ENCODE assay signal across 2 cellular contexts in the genomic region with DNA sequence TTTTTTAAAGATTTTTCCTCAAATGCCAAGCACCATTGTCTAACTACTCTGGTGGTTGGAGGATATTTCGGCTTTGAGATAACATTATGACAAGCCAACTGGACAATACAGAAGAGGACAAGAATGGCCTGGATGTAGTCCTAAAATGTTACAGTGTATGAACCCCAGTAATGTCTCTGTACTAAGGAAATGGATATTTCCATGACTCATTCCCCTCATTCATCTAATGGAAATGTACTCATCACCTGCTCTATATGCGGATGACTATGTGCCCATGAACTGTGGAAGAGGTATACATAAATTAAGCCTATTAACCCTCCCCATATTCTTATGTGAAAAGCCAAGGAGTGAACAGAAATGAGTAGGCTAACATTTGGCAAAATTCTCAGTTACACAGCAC.
TF ChIP-seq lines count a peak whose summit lies in the region.

No MANE protein-coding gene starts in this region.

TF ChIP-seq in GM23338, 12 proteins besides CTCF, POLR2A, EP300 and RAD21 (continues in another document):
- no peak for TF ChIP-seq POLR2AphosphoS5 (IDR thresholded peaks at IDR 0.05; ENCODE audit: low read depth)
- no peak for TF ChIP-seq ZNF114 (CRISPR knock-in tag; IDR thresholded peaks at IDR 0.05)
- TF ChIP-seq EZH2 (IDR thresholded peaks at IDR 0.05; ENCODE audit: low read depth, unreplicated experiment): no peak
- TF ChIP-seq, protein P1, sequence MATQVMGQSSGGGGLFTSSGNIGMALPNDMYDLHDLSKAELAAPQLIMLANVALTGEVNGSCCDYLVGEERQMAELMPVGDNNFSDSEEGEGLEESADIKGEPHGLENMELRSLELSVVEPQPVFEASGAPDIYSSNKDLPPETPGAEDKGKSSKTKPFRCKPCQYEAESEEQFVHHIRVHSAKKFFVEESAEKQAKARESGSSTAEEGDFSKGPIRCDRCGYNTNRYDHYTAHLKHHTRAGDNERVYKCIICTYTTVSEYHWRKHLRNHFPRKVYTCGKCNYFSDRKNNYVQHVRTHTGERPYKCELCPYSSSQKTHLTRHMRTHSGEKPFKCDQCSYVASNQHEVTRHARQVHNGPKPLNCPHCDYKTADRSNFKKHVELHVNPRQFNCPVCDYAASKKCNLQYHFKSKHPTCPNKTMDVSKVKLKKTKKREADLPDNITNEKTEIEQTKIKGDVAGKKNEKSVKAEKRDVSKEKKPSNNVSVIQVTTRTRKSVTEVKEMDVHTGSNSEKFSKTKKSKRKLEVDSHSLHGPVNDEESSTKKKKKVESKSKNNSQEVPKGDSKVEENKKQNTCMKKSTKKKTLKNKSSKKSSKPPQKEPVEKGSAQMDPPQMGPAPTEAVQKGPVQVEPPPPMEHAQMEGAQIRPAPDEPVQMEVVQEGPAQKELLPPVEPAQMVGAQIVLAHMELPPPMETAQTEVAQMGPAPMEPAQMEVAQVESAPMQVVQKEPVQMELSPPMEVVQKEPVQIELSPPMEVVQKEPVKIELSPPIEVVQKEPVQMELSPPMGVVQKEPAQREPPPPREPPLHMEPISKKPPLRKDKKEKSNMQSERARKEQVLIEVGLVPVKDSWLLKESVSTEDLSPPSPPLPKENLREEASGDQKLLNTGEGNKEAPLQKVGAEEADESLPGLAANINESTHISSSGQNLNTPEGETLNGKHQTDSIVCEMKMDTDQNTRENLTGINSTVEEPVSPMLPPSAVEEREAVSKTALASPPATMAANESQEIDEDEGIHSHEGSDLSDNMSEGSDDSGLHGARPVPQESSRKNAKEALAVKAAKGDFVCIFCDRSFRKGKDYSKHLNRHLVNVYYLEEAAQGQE (IDR thresholded peaks at IDR 0.05; ENCODE audit: unreplicated experiment): no peak
- TF ChIP-seq, protein P2, sequence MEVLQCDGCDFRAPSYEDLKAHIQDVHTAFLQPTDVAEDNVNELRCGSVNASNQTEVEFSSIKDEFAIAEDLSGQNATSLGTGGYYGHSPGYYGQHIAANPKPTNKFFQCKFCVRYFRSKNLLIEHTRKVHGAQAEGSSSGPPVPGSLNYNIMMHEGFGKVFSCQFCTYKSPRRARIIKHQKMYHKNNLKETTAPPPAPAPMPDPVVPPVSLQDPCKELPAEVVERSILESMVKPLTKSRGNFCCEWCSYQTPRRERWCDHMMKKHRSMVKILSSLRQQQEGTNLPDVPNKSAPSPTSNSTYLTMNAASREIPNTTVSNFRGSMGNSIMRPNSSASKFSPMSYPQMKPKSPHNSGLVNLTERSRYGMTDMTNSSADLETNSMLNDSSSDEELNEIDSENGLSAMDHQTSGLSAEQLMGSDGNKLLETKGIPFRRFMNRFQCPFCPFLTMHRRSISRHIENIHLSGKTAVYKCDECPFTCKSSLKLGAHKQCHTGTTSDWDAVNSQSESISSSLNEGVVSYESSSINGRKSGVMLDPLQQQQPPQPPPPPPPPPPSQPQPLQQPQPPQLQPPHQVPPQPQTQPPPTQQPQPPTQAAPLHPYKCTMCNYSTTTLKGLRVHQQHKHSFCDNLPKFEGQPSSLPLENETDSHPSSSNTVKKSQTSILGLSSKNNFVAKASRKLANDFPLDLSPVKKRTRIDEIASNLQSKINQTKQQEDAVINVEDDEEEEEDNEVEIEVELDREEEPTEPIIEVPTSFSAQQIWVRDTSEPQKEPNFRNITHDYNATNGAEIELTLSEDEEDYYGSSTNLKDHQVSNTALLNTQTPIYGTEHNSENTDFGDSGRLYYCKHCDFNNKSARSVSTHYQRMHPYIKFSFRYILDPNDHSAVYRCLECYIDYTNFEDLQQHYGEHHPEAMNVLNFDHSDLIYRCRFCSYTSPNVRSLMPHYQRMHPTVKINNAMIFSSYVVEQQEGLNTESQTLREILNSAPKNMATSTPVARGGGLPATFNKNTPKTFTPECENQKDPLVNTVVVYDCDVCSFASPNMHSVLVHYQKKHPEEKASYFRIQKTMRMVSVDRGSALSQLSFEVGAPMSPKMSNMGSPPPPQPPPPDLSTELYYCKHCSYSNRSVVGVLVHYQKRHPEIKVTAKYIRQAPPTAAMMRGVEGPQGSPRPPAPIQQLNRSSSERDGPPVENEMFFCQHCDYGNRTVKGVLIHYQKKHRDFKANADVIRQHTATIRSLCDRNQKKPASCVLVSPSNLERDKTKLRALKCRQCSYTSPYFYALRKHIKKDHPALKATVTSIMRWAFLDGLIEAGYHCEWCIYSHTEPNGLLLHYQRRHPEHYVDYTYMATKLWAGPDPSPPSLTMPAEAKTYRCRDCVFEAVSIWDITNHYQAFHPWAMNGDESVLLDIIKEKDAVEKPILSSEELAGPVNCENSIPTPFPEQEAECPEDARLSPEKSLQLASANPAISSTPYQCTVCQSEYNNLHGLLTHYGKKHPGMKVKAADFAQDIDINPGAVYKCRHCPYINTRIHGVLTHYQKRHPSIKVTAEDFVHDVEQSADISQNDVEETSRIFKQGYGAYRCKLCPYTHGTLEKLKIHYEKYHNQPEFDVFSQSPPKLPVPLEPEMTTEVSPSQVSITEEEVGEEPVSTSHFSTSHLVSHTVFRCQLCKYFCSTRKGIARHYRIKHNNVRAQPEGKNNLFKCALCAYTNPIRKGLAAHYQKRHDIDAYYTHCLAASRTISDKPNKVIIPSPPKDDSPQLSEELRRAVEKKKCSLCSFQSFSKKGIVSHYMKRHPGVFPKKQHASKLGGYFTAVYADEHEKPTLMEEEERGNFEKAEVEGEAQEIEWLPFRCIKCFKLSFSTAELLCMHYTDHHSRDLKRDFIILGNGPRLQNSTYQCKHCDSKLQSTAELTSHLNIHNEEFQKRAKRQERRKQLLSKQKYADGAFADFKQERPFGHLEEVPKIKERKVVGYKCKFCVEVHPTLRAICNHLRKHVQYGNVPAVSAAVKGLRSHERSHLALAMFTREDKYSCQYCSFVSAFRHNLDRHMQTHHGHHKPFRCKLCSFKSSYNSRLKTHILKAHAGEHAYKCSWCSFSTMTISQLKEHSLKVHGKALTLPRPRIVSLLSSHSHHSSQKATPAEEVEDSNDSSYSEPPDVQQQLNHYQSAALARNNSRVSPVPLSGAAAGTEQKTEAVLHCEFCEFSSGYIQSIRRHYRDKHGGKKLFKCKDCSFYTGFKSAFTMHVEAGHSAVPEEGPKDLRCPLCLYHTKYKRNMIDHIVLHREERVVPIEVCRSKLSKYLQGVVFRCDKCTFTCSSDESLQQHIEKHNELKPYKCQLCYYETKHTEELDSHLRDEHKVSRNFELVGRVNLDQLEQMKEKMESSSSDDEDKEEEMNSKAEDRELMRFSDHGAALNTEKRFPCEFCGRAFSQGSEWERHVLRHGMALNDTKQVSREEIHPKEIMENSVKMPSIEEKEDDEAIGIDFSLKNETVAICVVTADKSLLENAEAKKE (CRISPR knock-in tag; IDR thresholded peaks at IDR 0.05): no peak
- TF ChIP-seq EZH2phosphoT487 (IDR thresholded peaks at IDR 0.05; ENCODE audit: unreplicated experiment): no peak
- TF ChIP-seq ZNF331 (CRISPR knock-in tag; IDR thresholded peaks at IDR 0.05; ENCODE audit: low read depth): no peak
- TF ChIP-seq, protein P3, sequence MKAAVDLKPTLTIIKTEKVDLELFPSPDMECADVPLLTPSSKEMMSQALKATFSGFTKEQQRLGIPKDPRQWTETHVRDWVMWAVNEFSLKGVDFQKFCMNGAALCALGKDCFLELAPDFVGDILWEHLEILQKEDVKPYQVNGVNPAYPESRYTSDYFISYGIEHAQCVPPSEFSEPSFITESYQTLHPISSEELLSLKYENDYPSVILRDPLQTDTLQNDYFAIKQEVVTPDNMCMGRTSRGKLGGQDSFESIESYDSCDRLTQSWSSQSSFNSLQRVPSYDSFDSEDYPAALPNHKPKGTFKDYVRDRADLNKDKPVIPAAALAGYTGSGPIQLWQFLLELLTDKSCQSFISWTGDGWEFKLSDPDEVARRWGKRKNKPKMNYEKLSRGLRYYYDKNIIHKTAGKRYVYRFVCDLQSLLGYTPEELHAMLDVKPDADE (IDR thresholded peaks at IDR 0.05): no peak
- no peak for TF ChIP-seq CREB1 (CRISPR knock-in tag; IDR thresholded peaks at IDR 0.05; ENCODE audit: low read depth)
- TF ChIP-seq NANOG (IDR thresholded peaks at IDR 0.05; ENCODE audit: borderline replicate concordance): no peak

TF ChIP-seq in SK-N-SH, 30 proteins besides CTCF, POLR2A, EP300 and RAD21:
- TF ChIP-seq, protein P4, sequence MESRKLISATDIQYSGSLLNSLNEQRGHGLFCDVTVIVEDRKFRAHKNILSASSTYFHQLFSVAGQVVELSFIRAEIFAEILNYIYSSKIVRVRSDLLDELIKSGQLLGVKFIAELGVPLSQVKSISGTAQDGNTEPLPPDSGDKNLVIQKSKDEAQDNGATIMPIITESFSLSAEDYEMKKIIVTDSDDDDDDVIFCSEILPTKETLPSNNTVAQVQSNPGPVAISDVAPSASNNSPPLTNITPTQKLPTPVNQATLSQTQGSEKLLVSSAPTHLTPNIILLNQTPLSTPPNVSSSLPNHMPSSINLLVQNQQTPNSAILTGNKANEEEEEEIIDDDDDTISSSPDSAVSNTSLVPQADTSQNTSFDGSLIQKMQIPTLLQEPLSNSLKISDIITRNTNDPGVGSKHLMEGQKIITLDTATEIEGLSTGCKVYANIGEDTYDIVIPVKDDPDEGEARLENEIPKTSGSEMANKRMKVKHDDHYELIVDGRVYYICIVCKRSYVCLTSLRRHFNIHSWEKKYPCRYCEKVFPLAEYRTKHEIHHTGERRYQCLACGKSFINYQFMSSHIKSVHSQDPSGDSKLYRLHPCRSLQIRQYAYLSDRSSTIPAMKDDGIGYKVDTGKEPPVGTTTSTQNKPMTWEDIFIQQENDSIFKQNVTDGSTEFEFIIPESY (IDR thresholded peaks at IDR 0.05; ENCODE audit: borderline replicate concordance, low read depth): no peak
- TF ChIP-seq JUND (IDR thresholded peaks at IDR 0.05): peak; percentile 59
- peak; percentile 51; the same call in 1 of the 2 replicates for TF ChIP-seq FOSL2 (IDR thresholded peaks at IDR 0.05; ENCODE audit: borderline replicate concordance, low read depth)
- TF ChIP-seq, protein P5, sequence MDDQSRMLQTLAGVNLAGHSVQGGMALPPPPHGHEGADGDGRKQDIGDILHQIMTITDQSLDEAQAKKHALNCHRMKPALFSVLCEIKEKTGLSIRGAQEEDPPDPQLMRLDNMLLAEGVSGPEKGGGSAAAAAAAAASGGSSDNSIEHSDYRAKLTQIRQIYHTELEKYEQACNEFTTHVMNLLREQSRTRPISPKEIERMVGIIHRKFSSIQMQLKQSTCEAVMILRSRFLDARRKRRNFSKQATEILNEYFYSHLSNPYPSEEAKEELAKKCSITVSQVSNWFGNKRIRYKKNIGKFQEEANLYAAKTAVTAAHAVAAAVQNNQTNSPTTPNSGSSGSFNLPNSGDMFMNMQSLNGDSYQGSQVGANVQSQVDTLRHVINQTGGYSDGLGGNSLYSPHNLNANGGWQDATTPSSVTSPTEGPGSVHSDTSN (IDR thresholded peaks at IDR 0.05): 0 out of 2 replicates have a peak, but pooled peaks have one; percentile 16
- no peak for TF ChIP-seq RCOR1 (IDR thresholded peaks at IDR 0.05; ENCODE audit: low read length)
